8 cellular contexts compared by ENCODE assay signal in genomic region chr2:225122582-225123486, GRCh38.
DNase-seq lines count a peak whose midpoint lies in the region; ATAC-seq and TF ChIP-seq lines count a peak whose summit lies in the region.

No MANE protein-coding gene starts in this region.

- H3K36me3 ChIP-seq in HEK293 (ENCODE audit: control insufficient read depth in 2 of 2, insufficient read depth in 1 of 2, low read length in 2 of 2) (no peaks in the 10 kb centered on the region), SJCRH30 (no peaks in the 10 kb centered on the region)

- no peak overlapping the region for H3K4me3 ChIP-seq in HEK293 (ENCODE audit: low read depth, low read length)
- no peak overlapping the region for H3K4me3 ChIP-seq in SJCRH30

- POLR2A ChIA-PET in HEK293 (lab: Yijun Ruan, JAX): no interaction called here

- H3K4me1 ChIP-seq in HEK293 (ENCODE audit: control insufficient read depth, insufficient read depth, low read length) (no peaks in the 10 kb centered on the region), SJCRH30 (peaks cover 21% of the 10 kb centered on the region)

- H3K27ac ChIP-seq in HEK293 (ENCODE audit: extremely low read depth, low read depth, low read length) (no peak overlapping the region), SJCRH30 (no peak overlapping the region)

- no peak for TF ChIP-seq CTCF in HEK293 (tag by site-specific recombination; IDR thresholded peaks at IDR 0.05)

- H3K27me3 ChIP-seq in SJCRH30: no peaks in the 10 kb centered on the region

- CTCF ChIA-PET in HEK293 (lab: Yijun Ruan, JAX): interaction anchor here (0.5 to 2.1 kb wide), 20 partner anchors 9 to 1989 kb away, joined by 3 to 26 read pairs (median 4); no protein-coding TSS in a partner anchor

- H3K9me3 ChIP-seq in HEK293 (ENCODE audit: control insufficient read depth, insufficient read depth, low read depth, low read length): no peaks in the 10 kb centered on the region
- peaks cover 4% of the 10 kb centered on the region; the same call in 1 of the 2 replicates for H3K9me3 ChIP-seq in SJCRH30 (replicated peaks)

- ATAC-seq in HG03159 (IDR thresholded peaks at IDR 0.05; ENCODE audit: unreplicated experiment) (no peak), HG02642 (IDR thresholded peaks at IDR 0.05; ENCODE audit: poor library complexity, unreplicated experiment) (no peak)

- peak; percentile 9 for DNase-seq in COR-L47 (lab: John Stamatoyannopoulos, UW)
- peak; percentile 40 to 68 for DNase-seq in SJCRH30
- DNase-seq in fibroblast of peridontal ligament (ENCODE audit: extremely low read depth): peak; percentile 72
- DNase-seq in stimulated activated CD4-positive, alpha-beta T cell treated with anti-CD3 and anti-CD28 coated beads, Interleukin-2, amount 100 ng/mL, for 4 hours (ENCODE audit: low read depth): peak; percentile 19
- no peak for DNase-seq in activated CD8-positive, alpha-beta memory T cell treated with anti-CD3 and anti-CD28 coated beads, Interleukin-2, amount 50 U/mL, for 48 hours

TF ChIP-seq in HEK293, 187 proteins besides CTCF, POLR2A, EP300 and RAD21:
- TF ChIP-seq SP7 (tag by site-specific recombination; IDR thresholded peaks at IDR 0.05): no peak
- no peak for TF ChIP-seq ZSCAN23 (tag by site-specific recombination; IDR thresholded peaks at IDR 0.05)
- TF ChIP-seq ZNF10 (tag by site-specific recombination; IDR thresholded peaks at IDR 0.05): no peak
- peak; percentile 40; the same call in 1 of the 2 replicates for TF ChIP-seq ZNF366 (tag by site-specific recombination; conservative IDR thresholded peaks at IDR 0.05)
- TF ChIP-seq KLF7 (tag by site-specific recombination; IDR thresholded peaks at IDR 0.05; ENCODE audit: borderline replicate concordance): no peak
- no peak for TF ChIP-seq AEBP2 (tag by site-specific recombination; IDR thresholded peaks at IDR 0.05; ENCODE audit: borderline replicate concordance)
- no peak for TF ChIP-seq ZBTB6 (tag by site-specific recombination; IDR thresholded peaks at IDR 0.05)
- no peak for TF ChIP-seq KLF9 (tag by site-specific recombination; IDR thresholded peaks at IDR 0.05; ENCODE audit: low read depth)
